ENCODE assay signal across 11 cellular contexts in genomic region chr2:60413819-60414178, GRCh38.
A peak's percentile ranks its signal among the peaks of the same experiment; 100 is the strongest.
DNase-seq lines count a peak whose midpoint lies in the region; ATAC-seq and TF ChIP-seq lines count a peak whose summit lies in the region.
"Had no signal": no experiment of that assay in that cellular context is flagged by ENCODE, and none has a peak within 500 bp of the region (broad histone marks: within the 10 kb centered on the region; RNA-seq: fewer than 3 reads in every experiment).

No MANE protein-coding gene starts in this region.

- H3K4me1 Mint-ChIP-seq in stimulated activated memory B cell treated with anti-CD40 and anti-IgM and Interleukin-4, amounts not matched to agents 10 μg/mL and 1 μg/mL and 100 μg/mL, for 72 hours: peaks cover 61% of the 10 kb centered on the region

- peaks cover 9 to 48% (median 15%) of the 10 kb centered on the region in 3 donors for H3K4me1 ChIP-seq in esophagus squamous epithelium

- H3K9me3 ChIP-seq in esophagus squamous epithelium: no peaks in the 10 kb centered on the region

- 68 to 80% methylated on average over 5 to 6 of the region's 6 CpGs for WGBS in esophagus squamous epithelium, 2 donors

- peak; percentile 19 to 20 for ATAC-seq in activated CD4-positive, CD25-positive, alpha-beta regulatory T cell treated with anti-CD3 and anti-CD28 coated beads, Interleukin-2, amount 50 U/mL, for 24 hours
- peak; percentile 50 for ATAC-seq in HG02610 (IDR thresholded peaks at IDR 0.05; ENCODE audit: unreplicated experiment)
- ATAC-seq in HG03558 (IDR thresholded peaks at IDR 0.05; ENCODE audit: extremely low read depth, unreplicated experiment): peak; percentile 60
- peak; percentile 90 for ATAC-seq in stimulated activated memory B cell treated with anti-CD40 and anti-IgM and Interleukin-4, amounts not matched to agents 10 μg/mL and 1 μg/mL and 100 μg/mL, for 72 hours
- ATAC-seq: left ventricle myocardium superior had no signal

- H3K36me3 ChIP-seq in esophagus squamous epithelium: no peaks in the 10 kb centered on the region

- H3K27me3 Mint-ChIP-seq in stimulated activated memory B cell treated with anti-CD40 and anti-IgM and Interleukin-4, amounts not matched to agents 10 μg/mL and 1 μg/mL and 100 μg/mL, for 72 hours: no peaks in the 10 kb centered on the region

- H3K27ac ChIP-seq in esophagus squamous epithelium: no peak overlapping the region
- H3K27ac ChIP-seq: 22Rv1 had no signal

- peak overlapping the region; percentile 50 for H3K27ac Mint-ChIP-seq in stimulated activated memory B cell treated with anti-CD40 and anti-IgM and Interleukin-4, amounts not matched to agents 10 μg/mL and 1 μg/mL and 100 μg/mL, for 72 hours

- no peak for TF ChIP-seq POLR2A in esophagus squamous epithelium (IDR thresholded peaks at IDR 0.05)

- peaks cover 0 to 3% (median 0%) of the 10 kb centered on the region in 4 donors for H3K27me3 ChIP-seq in esophagus squamous epithelium

- no peak for TF ChIP-seq CTCF in esophagus squamous epithelium (IDR thresholded peaks at IDR 0.05)

- intact Hi-C loops in esophagus squamous epithelium (cut with DNase I): no loop called here

- no peak overlapping the region for H3K4me3 Mint-ChIP-seq in stimulated activated memory B cell treated with anti-CD40 and anti-IgM and Interleukin-4, amounts not matched to agents 10 μg/mL and 1 μg/mL and 100 μg/mL, for 72 hours

- DNase-seq in activated CD4-positive, CD25-positive, alpha-beta regulatory T cell treated with anti-CD3 and anti-CD28 coated beads, Interleukin-2, amount 50 U/mL, for 72 hours: no peak
- DNase-seq in esophagus squamous epithelium (lab: John Stamatoyannopoulos, UW): no peak
- no peak for DNase-seq in COR-L47 (lab: John Stamatoyannopoulos, UW)
- DNase-seq in NCI-H2081 (lab: John Stamatoyannopoulos, UW): no peak
- DNase-seq: activated T-cell treated with anti-CD3 and anti-CD28 coated beads for 4 hours, left ventricle myocardium superior had no signal

- H3K4me3 ChIP-seq in esophagus squamous epithelium: no peak overlapping the region

- H3K9me3 Mint-ChIP-seq in stimulated activated memory B cell treated with anti-CD40 and anti-IgM and Interleukin-4, amounts not matched to agents 10 μg/mL and 1 μg/mL and 100 μg/mL, for 72 hours: peaks cover 3% of the 10 kb centered on the region

- H3K36me3 Mint-ChIP-seq in stimulated activated memory B cell treated with anti-CD40 and anti-IgM and Interleukin-4, amounts not matched to agents 10 μg/mL and 1 μg/mL and 100 μg/mL, for 72 hours: no peaks in the 10 kb centered on the region

Comparison
In these comparisons a context has a peak if more than half of its experiments do, and no peak if none do; other contexts are left out.
1. ATAC-seq: peak in every context shown above with its lines; median percentile 90 in stimulated activated memory B cell treated with anti-CD40 and anti-IgM and Interleukin-4, amounts not matched to agents 10 μg/mL and 1 μg/mL and 100 μg/mL, for 72 hours; 60 in HG03558; 50 in HG02610; 20 in activated CD4-positive, CD25-positive, alpha-beta regulatory T cell treated with anti-CD3 and anti-CD28 coated beads, Interleukin-2, amount 50 U/mL, for 24 hours.